Comparison of ENCODE assay signal across 25 cellular contexts in genomic region chr16:11236855-11237254, GRCh38. TPM values are rescaled to one million over a fixed set of nuclear protein-coding genes. Genes with fewer than 3 reads are reported as not detected.
DNase-seq lines count a peak whose midpoint lies in the region; ATAC-seq and TF ChIP-seq lines count a peak whose summit lies in the region.
"Had no signal": no experiment of that assay in that cellular context is flagged by ENCODE, and none has a peak within 500 bp of the region (broad histone marks: within the 10 kb centered on the region; RNA-seq: fewer than 3 reads in every experiment).

No MANE protein-coding gene starts in this region.

- TF ChIP-seq CTCF in HL-60 (IDR thresholded peaks at IDR 0.05; ENCODE audit: insufficient read depth, low read length) (no peak), gastroesophageal sphincter (IDR thresholded peaks at IDR 0.05) (no peak), right atrium auricular region (IDR thresholded peaks at IDR 0.05) (no peak), WERI-Rb-1 (IDR thresholded peaks at IDR 0.05; ENCODE audit: low read depth, low read length) (no peak), chondrocyte (IDR thresholded peaks at IDR 0.05) (no peak)
- TF ChIP-seq CTCF in activated CD8-positive, alpha-beta T cell treated with anti-CD3 and anti-CD28 coated beads for 36 hours (IDR thresholded peaks at IDR 0.05) = no peak

- no peaks in the 10 kb centered on the region for H3K9me3 ChIP-seq in gastroesophageal sphincter
- H3K9me3 ChIP-seq in right atrium auricular region = no peaks in the 10 kb centered on the region
- H3K9me3 ChIP-seq in WERI-Rb-1 (ENCODE audit: severe bottlenecking) = no peaks in the 10 kb centered on the region
- H3K9me3 ChIP-seq: tibial nerve had no signal

- WGBS in gastroesophageal sphincter (ENCODE audit: low coverage in 1 of 2), 2 donors = no CpG with 5 or more reads among the region's 4 CpGs

- no peaks in the 10 kb centered on the region for H3K27me3 Mint-ChIP-seq in activated CD4-positive, alpha-beta T cell treated with anti-CD3 and anti-CD28 coated beads, Interleukin-2, amount 10 ng/mL, durations not matched to agents 24 days and 14 days
- H3K27me3 Mint-ChIP-seq in activated CD8-positive, alpha-beta T cell treated with anti-CD3 and anti-CD28 coated beads for 36 hours = no peaks in the 10 kb centered on the region
- H3K27me3 Mint-ChIP-seq in chondrocyte (ENCODE audit: low read depth) = no peaks in the 10 kb centered on the region
- H3K27me3 Mint-ChIP-seq: T-helper 17 cell had no signal

- no peaks in the 10 kb centered on the region for H3K9me3 Mint-ChIP-seq in activated CD4-positive, alpha-beta T cell treated with anti-CD3 and anti-CD28 coated beads, Interleukin-2, amount 10 ng/mL, durations not matched to agents 24 days and 14 days
- no peaks in the 10 kb centered on the region for H3K9me3 Mint-ChIP-seq in activated CD8-positive, alpha-beta T cell treated with anti-CD3 and anti-CD28 coated beads for 36 hours
- H3K9me3 Mint-ChIP-seq in chondrocyte (ENCODE audit: low read depth) = no peaks in the 10 kb centered on the region
- H3K9me3 Mint-ChIP-seq: activated T-cell treated with anti-CD3 and anti-CD28 coated beads, Interleukin-2, amount 50 U/mL, for 4 hours; CD4-positive, CD25-positive, alpha-beta regulatory T cell had no signal

- no peak for TF ChIP-seq EP300 in gastroesophageal sphincter (IDR thresholded peaks at IDR 0.05)

- peak overlapping the region; percentile 72 for H3K27ac Mint-ChIP-seq in activated CD4-positive, alpha-beta T cell treated with anti-CD3 and anti-CD28 coated beads, Interleukin-2, amount 10 ng/mL, durations not matched to agents 24 days and 14 days
- peak overlapping the region; percentile 67 for H3K27ac Mint-ChIP-seq in activated CD8-positive, alpha-beta T cell treated with anti-CD3 and anti-CD28 coated beads for 36 hours
- H3K27ac Mint-ChIP-seq in chondrocyte (ENCODE audit: unreplicated experiment) = no peak overlapping the region
- H3K27ac Mint-ChIP-seq: T-helper 17 cell had no signal

- no peak for ATAC-seq in activated CD8-positive, alpha-beta T cell treated with anti-CD3 and anti-CD28 coated beads for 36 hours
- ATAC-seq in gastroesophageal sphincter = peak; percentile 32
- ATAC-seq: activated CD4-positive, CD25-positive, alpha-beta regulatory T cell treated with anti-CD3 and anti-CD28 coated beads, Interleukin-2, amount 50 U/mL, for 24 hours; activated T-cell treated with anti-CD3 and anti-CD28 coated beads, Interleukin-2, amount 50 U/mL, for 4 hours; left ventricle myocardium superior; right cardiac atrium; Right ventricle myocardium inferior; T-helper 17 cell had no signal

- H3K27me3 ChIP-seq in HL-60 (ENCODE audit: insufficient read depth, poor library complexity, severe bottlenecking) (no peaks in the 10 kb centered on the region), gastroesophageal sphincter (no peaks in the 10 kb centered on the region), right atrium auricular region (no peaks in the 10 kb centered on the region), WERI-Rb-1 (ENCODE audit: insufficient read depth, low read depth, severe bottlenecking) (no peaks in the 10 kb centered on the region)

- intact Hi-C loops in activated CD4-positive, alpha-beta T cell treated with anti-CD3 and anti-CD28 coated beads, Interleukin-2, amount 10 ng/mL, durations not matched to agents 24 days and 14 days (cut with micrococcal nuclease) = no loop called here
- intact Hi-C loops in activated CD8-positive, alpha-beta T cell treated with anti-CD3 and anti-CD28 coated beads for 36 hours (cut with micrococcal nuclease) = no loop called here

- CTCF ChIA-PET in activated CD8-positive, alpha-beta T cell treated with anti-CD3 and anti-CD28 coated beads for 36 hours (lab: Charles Lee) = interaction anchor here (1.1 to 1.6 kb wide), 2 partner anchors 12 to 19 kb away, joined by 5 to 6 read pairs; no protein-coding TSS in a partner anchor

- H3K36me3 ChIP-seq in gastroesophageal sphincter (no peaks in the 10 kb centered on the region), right atrium auricular region (no peaks in the 10 kb centered on the region), WERI-Rb-1 (no peaks in the 10 kb centered on the region)
- H3K36me3 ChIP-seq: tibial nerve had no signal

- peaks cover 66% of the 10 kb centered on the region for H3K4me1 Mint-ChIP-seq in activated CD4-positive, alpha-beta T cell treated with anti-CD3 and anti-CD28 coated beads, Interleukin-2, amount 10 ng/mL, durations not matched to agents 24 days and 14 days
- peaks cover 49% of the 10 kb centered on the region for H3K4me1 Mint-ChIP-seq in activated CD8-positive, alpha-beta T cell treated with anti-CD3 and anti-CD28 coated beads for 36 hours (ENCODE audit: low read depth)
- no peaks in the 10 kb centered on the region for H3K4me1 Mint-ChIP-seq in chondrocyte (ENCODE audit: low read depth)

- no peaks in the 10 kb centered on the region for H3K36me3 Mint-ChIP-seq in activated CD4-positive, alpha-beta T cell treated with anti-CD3 and anti-CD28 coated beads, Interleukin-2, amount 10 ng/mL, durations not matched to agents 24 days and 14 days (ENCODE audit: low read depth)
- no peaks in the 10 kb centered on the region for H3K36me3 Mint-ChIP-seq in activated CD8-positive, alpha-beta T cell treated with anti-CD3 and anti-CD28 coated beads for 36 hours (ENCODE audit: low read depth)
- no peaks in the 10 kb centered on the region for H3K36me3 Mint-ChIP-seq in chondrocyte (ENCODE audit: low read depth)
- H3K36me3 Mint-ChIP-seq: CD4-positive, CD25-positive, alpha-beta regulatory T cell had no signal

- DNase-seq in activated CD4-positive, alpha-beta T cell treated with anti-CD3 and anti-CD28 coated beads, Interleukin-2, amount 10 ng/mL, durations not matched to agents 24 days and 14 days = no peak
- DNase-seq in activated CD4-positive, alpha-beta T cell treated with anti-CD3 and anti-CD28 coated beads, Interleukin-2, amount 50 U/mL, for 48 hours = no peak
- DNase-seq in HL-60 (ENCODE audit: low read depth in 1 of 2, low spot score in 1 of 2) (peak; percentile 94 to 95), right atrium auricular region (ENCODE audit: low spot score) (no peak), WERI-Rb-1 (no peak), chondrocyte (ENCODE audit: low spot score) (no peak)
- DNase-seq in activated CD8-positive, alpha-beta T cell treated with anti-CD3 and anti-CD28 coated beads for 36 hours = no peak
- DNase-seq: activated T-cell treated with anti-CD3 and anti-CD28 coated beads, Interleukin-2, amount 50 U/mL, for 4 hours; amniotic stem cell; caudate nucleus; CD4-positive, CD25-positive, alpha-beta regulatory T cell; DMS53; left ventricle myocardium superior; MM.1S; NCI-H2029; occipital lobe; right cardiac atrium; stimulated activated naive CD4-positive, alpha-beta T cell; T-helper 17 cell had no signal

- H3K4me3 ChIP-seq in HL-60 (replicated peaks; ENCODE audit: insufficient read depth, low read length) (no peak overlapping the region), gastroesophageal sphincter (no peak overlapping the region), right atrium auricular region (no peak overlapping the region), WERI-Rb-1 (ENCODE audit: low read depth, low read length) (no peak overlapping the region)
- H3K4me3 ChIP-seq: tibial nerve had no signal

- H3K27ac ChIP-seq in HL-60 (replicated peaks) = peak overlapping the region; percentile 38
- no peak overlapping the region for H3K27ac ChIP-seq in gastroesophageal sphincter
- H3K27ac ChIP-seq in right atrium auricular region = no peak overlapping the region
- no peak overlapping the region for H3K27ac ChIP-seq in WERI-Rb-1
- H3K27ac ChIP-seq: tibial nerve had no signal

- POLR2A ChIA-PET in activated CD8-positive, alpha-beta T cell treated with anti-CD3 and anti-CD28 coated beads for 36 hours (lab: Charles Lee) = interaction anchor here (1.5 to 4.1 kb wide), 4 partner anchors 12 to 19 kb away, joined by 4 to 34 read pairs (median 10); no protein-coding TSS in a partner anchor

- H3K4me1 ChIP-seq in gastroesophageal sphincter = peaks cover 0 to 9% (median 0%) of the 10 kb centered on the region in 3 donors
- peaks cover 0 to 10% of the 10 kb centered on the region in 2 donors for H3K4me1 ChIP-seq in right atrium auricular region

- TF ChIP-seq POLR2A in gastroesophageal sphincter (IDR thresholded peaks at IDR 0.05) = no peak

- H3K4me3 Mint-ChIP-seq in activated CD4-positive, alpha-beta T cell treated with anti-CD3 and anti-CD28 coated beads, Interleukin-2, amount 10 ng/mL, durations not matched to agents 24 days and 14 days = peak overlapping the region; percentile 15
- H3K4me3 Mint-ChIP-seq in activated CD8-positive, alpha-beta T cell treated with anti-CD3 and anti-CD28 coated beads for 36 hours = no peak overlapping the region
- H3K4me3 Mint-ChIP-seq in chondrocyte (ENCODE audit: unreplicated experiment) = no peak overlapping the region
- H3K4me3 Mint-ChIP-seq: activated T-cell treated with anti-CD3 and anti-CD28 coated beads, Interleukin-2, amount 50 U/mL, for 4 hours; CD4-positive, CD25-positive, alpha-beta regulatory T cell; T-helper 17 cell had no signal

RNA-seq across cellular contexts. Expression of gene SOCS1, which starts 19.1 kb away (rescaled TPM):
- total RNA-seq in activated CD4-positive, alpha-beta T cell treated with anti-CD3 and anti-CD28 coated beads, Interleukin-2, amount 10 ng/mL, durations not matched to agents 24 days and 14 days = 152 and 153 TPM in 2 replicates
- total RNA-seq in activated CD8-positive, alpha-beta T cell treated with anti-CD3 and anti-CD28 coated beads for 36 hours = 10 to 100 TPM; 75.7 to 75.8 TPM
- total RNA-seq in gastroesophageal sphincter (10 to 100 TPM in 1 of 4 donors, 1 to 10 TPM in 3; 5.3 to 10.5 (median 6.9) TPM), right atrium auricular region (1 to 10 TPM; 4.7 to 5.5 TPM), chondrocyte (2.7 to 4.6 TPM (median 3.6 TPM) in 3 replicates)
- total RNA-seq: occipital lobe had no signal

RNA-seq across cellular contexts. Expression of gene TNP2, which starts 32.3 kb away (rescaled TPM):
- not detected in 2 replicates for total RNA-seq in activated CD4-positive, alpha-beta T cell treated with anti-CD3 and anti-CD28 coated beads, Interleukin-2, amount 10 ng/mL, durations not matched to agents 24 days and 14 days
- total RNA-seq in activated CD8-positive, alpha-beta T cell treated with anti-CD3 and anti-CD28 coated beads for 36 hours = not detected
- total RNA-seq in gastroesophageal sphincter (not detected), right atrium auricular region (not detected), chondrocyte (not detected in 3 replicates)
- total RNA-seq: activated T-cell treated with anti-CD3 and anti-CD28 coated beads, Interleukin-2, amount 50 U/mL, for 4 hours; CD4-positive, CD25-positive, alpha-beta regulatory T cell; esophagus mucosa; left ventricle myocardium superior; mucosa of gallbladder; occipital lobe; right cardiac atrium; Right ventricle myocardium inferior; T-helper 17 cell; tibial nerve had no signal

RNA-seq across cellular contexts. Expression of gene PRM3, which starts 36.6 kb away (rescaled TPM):
- not detected in 2 replicates for total RNA-seq in activated CD4-positive, alpha-beta T cell treated with anti-CD3 and anti-CD28 coated beads, Interleukin-2, amount 10 ng/mL, durations not matched to agents 24 days and 14 days
- total RNA-seq in activated CD8-positive, alpha-beta T cell treated with anti-CD3 and anti-CD28 coated beads for 36 hours = not detected
- total RNA-seq in gastroesophageal sphincter (not detected), right atrium auricular region (not detected), chondrocyte (not detected in 3 replicates)
- total RNA-seq: activated T-cell treated with anti-CD3 and anti-CD28 coated beads, Interleukin-2, amount 50 U/mL, for 4 hours; CD4-positive, CD25-positive, alpha-beta regulatory T cell; esophagus mucosa; left ventricle myocardium superior; mucosa of gallbladder; occipital lobe; right cardiac atrium; Right ventricle myocardium inferior; T-helper 17 cell; tibial nerve had no signal

RNA-seq across cellular contexts. Expression of gene PRM2, which starts 39.4 kb away (rescaled TPM):
- total RNA-seq in activated CD4-positive, alpha-beta T cell treated with anti-CD3 and anti-CD28 coated beads, Interleukin-2, amount 10 ng/mL, durations not matched to agents 24 days and 14 days = not detected in 2 replicates
- not detected for total RNA-seq in activated CD8-positive, alpha-beta T cell treated with anti-CD3 and anti-CD28 coated beads for 36 hours
- total RNA-seq in gastroesophageal sphincter (not detected), right atrium auricular region (not detected), chondrocyte (not detected in 3 replicates)
- total RNA-seq: activated T-cell treated with anti-CD3 and anti-CD28 coated beads, Interleukin-2, amount 50 U/mL, for 4 hours; CD4-positive, CD25-positive, alpha-beta regulatory T cell; esophagus mucosa; left ventricle myocardium superior; mucosa of gallbladder; occipital lobe; right cardiac atrium; Right ventricle myocardium inferior; T-helper 17 cell; tibial nerve had no signal

RNA-seq across cellular contexts. Expression of gene PRM1, which starts 44.3 kb away (rescaled TPM):
- not detected in 2 replicates for total RNA-seq in activated CD4-positive, alpha-beta T cell treated with anti-CD3 and anti-CD28 coated beads, Interleukin-2, amount 10 ng/mL, durations not matched to agents 24 days and 14 days
- total RNA-seq in activated CD8-positive, alpha-beta T cell treated with anti-CD3 and anti-CD28 coated beads for 36 hours = not detected
- total RNA-seq in gastroesophageal sphincter = not detected
- total RNA-seq in right atrium auricular region = not detected
- total RNA-seq in chondrocyte = not detected in 3 replicates
- total RNA-seq: activated T-cell treated with anti-CD3 and anti-CD28 coated beads, Interleukin-2, amount 50 U/mL, for 4 hours; CD4-positive, CD25-positive, alpha-beta regulatory T cell; esophagus mucosa; left ventricle myocardium superior; mucosa of gallbladder; occipital lobe; right cardiac atrium; Right ventricle myocardium inferior; T-helper 17 cell; tibial nerve had no signal

Comparison
In these comparisons a context has a peak if more than half of its experiments do, and no peak if none do; other contexts are left out.
1. DNase-seq: peak in HL-60 (2 of 2); none in activated CD4-positive, alpha-beta T cell treated with anti-CD3 and anti-CD28 coated beads, Interleukin-2, amount 10 ng/mL, durations not matched to agents 24 days and 14 days (single experiment), activated CD4-positive, alpha-beta T cell treated with anti-CD3 and anti-CD28 coated beads, Interleukin-2, amount 50 U/mL, for 48 hours (0 of 2), activated CD8-positive, alpha-beta T cell treated with anti-CD3 and anti-CD28 coated beads for 36 hours (single experiment), right atrium auricular region (single experiment), WERI-Rb-1 (single experiment) and chondrocyte (single experiment).
2. RNA of gene SOCS1, which starts 19.1 kb away (total RNA-seq): 152 to 153 TPM in activated CD4-positive, alpha-beta T cell treated with anti-CD3 and anti-CD28 coated beads, Interleukin-2, amount 10 ng/mL, durations not matched to agents 24 days and 14 days and 75.7 to 75.8 TPM in activated CD8-positive, alpha-beta T cell treated with anti-CD3 and anti-CD28 coated beads for 36 hours; 5.3 to 10.5 TPM in gastroesophageal sphincter, 4.7 to 5.5 TPM in right atrium auricular region and 2.7 to 4.6 TPM in chondrocyte; every median in the first group is over 4 times any median in the second.